11 cellular contexts compared by ENCODE assay signal in the genomic region with DNA sequence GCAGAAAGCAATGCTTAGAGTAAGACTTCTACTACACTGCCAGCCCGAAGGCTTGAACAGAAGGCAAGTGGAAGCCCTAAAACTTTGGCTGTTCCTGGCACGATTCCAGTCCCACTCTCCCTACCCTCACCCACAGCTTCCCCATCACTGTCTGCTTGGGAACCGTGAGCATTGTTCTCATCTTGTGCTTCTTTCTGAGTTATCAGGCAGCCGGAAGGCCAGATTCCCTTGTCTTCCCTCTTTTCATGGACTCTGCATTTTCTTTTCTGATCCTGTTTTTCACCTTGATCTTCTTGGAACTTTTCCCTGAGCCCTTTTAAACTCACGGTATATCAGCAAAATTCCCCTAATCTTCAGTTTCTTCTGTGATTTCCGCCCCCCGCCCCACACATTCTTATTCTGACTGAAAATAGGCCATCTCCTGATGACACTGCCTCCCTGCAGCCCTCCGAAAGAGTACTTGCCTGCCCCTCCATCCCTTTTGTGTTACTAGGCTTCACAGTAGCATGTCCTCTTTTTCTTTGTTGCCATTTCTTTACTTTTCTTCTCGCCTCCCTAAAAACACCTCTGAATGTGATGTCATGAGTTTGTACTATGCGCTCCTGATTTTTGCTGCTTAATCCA. TPM values are rescaled to one million over a fixed set of nuclear protein-coding genes. Genes with fewer than 3 reads are reported as not detected.
DNase-seq lines count a peak whose midpoint lies in the region; ATAC-seq and TF ChIP-seq lines count a peak whose summit lies in the region.
"Had no signal": no experiment of that assay in that cellular context is flagged by ENCODE, and none has a peak within 500 bp of the region (broad histone marks: within the 10 kb centered on the region; RNA-seq: fewer than 3 reads in every experiment).

No MANE protein-coding gene starts in this region.

- WGBS in transverse colon (ENCODE audit: low coverage in 1 of 2), 2 donors = 64 to 65% methylated on average over 8 to 10 of the region's 10 CpGs

- no peak overlapping the region for H3K4me3 ChIP-seq in fibroblast of pulmonary artery (replicated peaks; ENCODE audit: low read depth, low read length)
- no peak overlapping the region for H3K4me3 ChIP-seq in transverse colon
- H3K4me3 ChIP-seq in MG63 = no peak overlapping the region

- ATAC-seq in natural killer cell treated with Interleukin-12 subunit alpha and Interleukin-12 subunit beta and Interleukin-15 and Interleukin-18, amount 100 ng/mL, for 72 hours = no peak
- no peak for ATAC-seq in natural killer cell
- ATAC-seq: CD8-positive, alpha-beta T cell had no signal

- intact Hi-C loops in natural killer cell (cut with micrococcal nuclease) = no loop called here
- intact Hi-C loops in transverse colon (cut with DNase I; ENCODE audit: low total_unique reads) = no loop called here

- no peak overlapping the region for H3K27ac ChIP-seq in transverse colon
- H3K27ac ChIP-seq: brain microvascular endothelial cell had no signal

- TF ChIP-seq CTCF in natural killer cell (IDR thresholded peaks at IDR 0.05) (no peak), fibroblast of pulmonary artery (IDR thresholded peaks at IDR 0.05; ENCODE audit: low read length, missing control alignments) (no peak), transverse colon (IDR thresholded peaks at IDR 0.05) (no peak)

- no peak for TF ChIP-seq EP300 in transverse colon (IDR thresholded peaks at IDR 0.05; ENCODE audit: low read depth)

- peak overlapping the region; percentile 35 for H3K4me3 Mint-ChIP-seq in natural killer cell treated with Interleukin-12 subunit alpha and Interleukin-12 subunit beta and Interleukin-15 and Interleukin-18, amount 100 ng/mL, for 72 hours
- no peak overlapping the region for H3K4me3 Mint-ChIP-seq in natural killer cell
- H3K4me3 Mint-ChIP-seq: CD8-positive, alpha-beta T cell had no signal

- no peaks in the 10 kb centered on the region for H3K27me3 Mint-ChIP-seq in natural killer cell treated with Interleukin-12 subunit alpha and Interleukin-12 subunit beta and Interleukin-15 and Interleukin-18, amount 100 ng/mL, for 72 hours
- H3K27me3 Mint-ChIP-seq in natural killer cell (ENCODE audit: low read depth in 2 of 2) = no peaks in the 10 kb centered on the region

- no peaks in the 10 kb centered on the region for H3K27me3 ChIP-seq in transverse colon
- no peaks in the 10 kb centered on the region for H3K27me3 ChIP-seq in MG63
- H3K27me3 ChIP-seq: brain microvascular endothelial cell had no signal

- peaks cover 3 to 12% (median 6%) of the 10 kb centered on the region in 4 donors for H3K4me1 ChIP-seq in transverse colon

- H3K4me1 Mint-ChIP-seq in natural killer cell treated with Interleukin-12 subunit alpha and Interleukin-12 subunit beta and Interleukin-15 and Interleukin-18, amount 100 ng/mL, for 72 hours (ENCODE audit: low read depth in 2 of 2) = peaks cover 23 to 34% of the 10 kb centered on the region in 2 donors
- peaks cover 19 to 23% of the 10 kb centered on the region in 2 donors for H3K4me1 Mint-ChIP-seq in natural killer cell

- in situ Hi-C loops in transverse colon (cut with MboI; ENCODE audit: low pct_ligation_motif_present in 1 of 4, low pct_unique_long_range_greater_than_20kb in 1 of 4, low sequenced_read_pairs in 3 of 4) = no loop called here

- no peaks in the 10 kb centered on the region for H3K9me3 Mint-ChIP-seq in natural killer cell treated with Interleukin-12 subunit alpha and Interleukin-12 subunit beta and Interleukin-15 and Interleukin-18, amount 100 ng/mL, for 72 hours
- H3K9me3 Mint-ChIP-seq in natural killer cell = no peaks in the 10 kb centered on the region
- H3K9me3 Mint-ChIP-seq: CD8-positive, alpha-beta T cell had no signal

- no peaks in the 10 kb centered on the region for H3K9me3 ChIP-seq in transverse colon
- H3K9me3 ChIP-seq in MG63 = no peaks in the 10 kb centered on the region

- peak overlapping the region in 1 of 2 donors; percentile 7 for H3K27ac Mint-ChIP-seq in natural killer cell treated with Interleukin-12 subunit alpha and Interleukin-12 subunit beta and Interleukin-15 and Interleukin-18, amount 100 ng/mL, for 72 hours
- H3K27ac Mint-ChIP-seq in natural killer cell = no peak overlapping the region
- H3K27ac Mint-ChIP-seq: CD8-positive, alpha-beta T cell had no signal

- no peaks in the 10 kb centered on the region for H3K36me3 Mint-ChIP-seq in natural killer cell treated with Interleukin-12 subunit alpha and Interleukin-12 subunit beta and Interleukin-15 and Interleukin-18, amount 100 ng/mL, for 72 hours
- no peaks in the 10 kb centered on the region for H3K36me3 Mint-ChIP-seq in natural killer cell

- H3K36me3 ChIP-seq in transverse colon = no peaks in the 10 kb centered on the region
- no peaks in the 10 kb centered on the region for H3K36me3 ChIP-seq in MG63

- DNase-seq in natural killer cell treated with Interleukin-12 subunit alpha and Interleukin-12 subunit beta and Interleukin-15 and Interleukin-18, amount 100 ng/mL, for 72 hours (ENCODE audit: low spot score) = no peak
- DNase-seq in natural killer cell (no peak), NCI-H82 (lab: John Stamatoyannopoulos, UW) (peak; percentile 58), fibroblast of pulmonary artery (ENCODE audit: low read depth) (peak; percentile 50), transverse colon (peak; percentile 14), NCI-H2196 (lab: John Stamatoyannopoulos, UW; ENCODE audit: unreplicated experiment) (no peak), DMS79 (lab: John Stamatoyannopoulos, UW) (no peak), MG63 (no peak)
- DNase-seq: brain microvascular endothelial cell; CD8-positive, alpha-beta T cell; NK-92 treated with Interleukin-12 subunit alpha and Interleukin-12 subunit beta, amount 100 ng/mL, for 24 hours had no signal

- no peak for TF ChIP-seq POLR2A in transverse colon (IDR thresholded peaks at IDR 0.05)

RNA-seq across cellular contexts. Expression of a gene that starts 29.9 kb away (rescaled TPM):
- 10 to 100 TPM; 17.1 to 17.5 TPM for total RNA-seq in natural killer cell treated with Interleukin-12 subunit alpha and Interleukin-12 subunit beta and Interleukin-15 and Interleukin-18, amount 100 ng/mL, for 72 hours
- 10 to 100 TPM; 20.3 to 36.5 (median 21.8) TPM for total RNA-seq in natural killer cell
- total RNA-seq in transverse colon = 10 to 100 TPM; 15.7 to 31.0 (median 25.8) TPM
- 7.1 and 12.0 TPM in 2 replicates for total RNA-seq in MG63 (2014; rRNA removed; shearing (Covaris generic); ENCODE audit: low replicate concordance)

Comparison
In these comparisons a context has a peak if more than half of its experiments do, and no peak if none do; other contexts are left out.
1. DNase-seq: peak in NCI-H82 (single experiment), fibroblast of pulmonary artery (single experiment) and transverse colon (single experiment); none in natural killer cell treated with Interleukin-12 subunit alpha and Interleukin-12 subunit beta and Interleukin-15 and Interleukin-18, amount 100 ng/mL, for 72 hours (single experiment), natural killer cell (single experiment), NCI-H2196 (single experiment), DMS79 (single experiment) and MG63 (single experiment).